ENCODE assay signal across 1 cellular context in genomic region chr18:76805221-76805620, GRCh38.
TF ChIP-seq lines count a peak whose summit lies in the region.

No MANE protein-coding gene starts in this region.

TF ChIP-seq in H1, 55 proteins besides CTCF, POLR2A, EP300 and RAD21 (continued from another document):
- TF ChIP-seq, protein P1, sequence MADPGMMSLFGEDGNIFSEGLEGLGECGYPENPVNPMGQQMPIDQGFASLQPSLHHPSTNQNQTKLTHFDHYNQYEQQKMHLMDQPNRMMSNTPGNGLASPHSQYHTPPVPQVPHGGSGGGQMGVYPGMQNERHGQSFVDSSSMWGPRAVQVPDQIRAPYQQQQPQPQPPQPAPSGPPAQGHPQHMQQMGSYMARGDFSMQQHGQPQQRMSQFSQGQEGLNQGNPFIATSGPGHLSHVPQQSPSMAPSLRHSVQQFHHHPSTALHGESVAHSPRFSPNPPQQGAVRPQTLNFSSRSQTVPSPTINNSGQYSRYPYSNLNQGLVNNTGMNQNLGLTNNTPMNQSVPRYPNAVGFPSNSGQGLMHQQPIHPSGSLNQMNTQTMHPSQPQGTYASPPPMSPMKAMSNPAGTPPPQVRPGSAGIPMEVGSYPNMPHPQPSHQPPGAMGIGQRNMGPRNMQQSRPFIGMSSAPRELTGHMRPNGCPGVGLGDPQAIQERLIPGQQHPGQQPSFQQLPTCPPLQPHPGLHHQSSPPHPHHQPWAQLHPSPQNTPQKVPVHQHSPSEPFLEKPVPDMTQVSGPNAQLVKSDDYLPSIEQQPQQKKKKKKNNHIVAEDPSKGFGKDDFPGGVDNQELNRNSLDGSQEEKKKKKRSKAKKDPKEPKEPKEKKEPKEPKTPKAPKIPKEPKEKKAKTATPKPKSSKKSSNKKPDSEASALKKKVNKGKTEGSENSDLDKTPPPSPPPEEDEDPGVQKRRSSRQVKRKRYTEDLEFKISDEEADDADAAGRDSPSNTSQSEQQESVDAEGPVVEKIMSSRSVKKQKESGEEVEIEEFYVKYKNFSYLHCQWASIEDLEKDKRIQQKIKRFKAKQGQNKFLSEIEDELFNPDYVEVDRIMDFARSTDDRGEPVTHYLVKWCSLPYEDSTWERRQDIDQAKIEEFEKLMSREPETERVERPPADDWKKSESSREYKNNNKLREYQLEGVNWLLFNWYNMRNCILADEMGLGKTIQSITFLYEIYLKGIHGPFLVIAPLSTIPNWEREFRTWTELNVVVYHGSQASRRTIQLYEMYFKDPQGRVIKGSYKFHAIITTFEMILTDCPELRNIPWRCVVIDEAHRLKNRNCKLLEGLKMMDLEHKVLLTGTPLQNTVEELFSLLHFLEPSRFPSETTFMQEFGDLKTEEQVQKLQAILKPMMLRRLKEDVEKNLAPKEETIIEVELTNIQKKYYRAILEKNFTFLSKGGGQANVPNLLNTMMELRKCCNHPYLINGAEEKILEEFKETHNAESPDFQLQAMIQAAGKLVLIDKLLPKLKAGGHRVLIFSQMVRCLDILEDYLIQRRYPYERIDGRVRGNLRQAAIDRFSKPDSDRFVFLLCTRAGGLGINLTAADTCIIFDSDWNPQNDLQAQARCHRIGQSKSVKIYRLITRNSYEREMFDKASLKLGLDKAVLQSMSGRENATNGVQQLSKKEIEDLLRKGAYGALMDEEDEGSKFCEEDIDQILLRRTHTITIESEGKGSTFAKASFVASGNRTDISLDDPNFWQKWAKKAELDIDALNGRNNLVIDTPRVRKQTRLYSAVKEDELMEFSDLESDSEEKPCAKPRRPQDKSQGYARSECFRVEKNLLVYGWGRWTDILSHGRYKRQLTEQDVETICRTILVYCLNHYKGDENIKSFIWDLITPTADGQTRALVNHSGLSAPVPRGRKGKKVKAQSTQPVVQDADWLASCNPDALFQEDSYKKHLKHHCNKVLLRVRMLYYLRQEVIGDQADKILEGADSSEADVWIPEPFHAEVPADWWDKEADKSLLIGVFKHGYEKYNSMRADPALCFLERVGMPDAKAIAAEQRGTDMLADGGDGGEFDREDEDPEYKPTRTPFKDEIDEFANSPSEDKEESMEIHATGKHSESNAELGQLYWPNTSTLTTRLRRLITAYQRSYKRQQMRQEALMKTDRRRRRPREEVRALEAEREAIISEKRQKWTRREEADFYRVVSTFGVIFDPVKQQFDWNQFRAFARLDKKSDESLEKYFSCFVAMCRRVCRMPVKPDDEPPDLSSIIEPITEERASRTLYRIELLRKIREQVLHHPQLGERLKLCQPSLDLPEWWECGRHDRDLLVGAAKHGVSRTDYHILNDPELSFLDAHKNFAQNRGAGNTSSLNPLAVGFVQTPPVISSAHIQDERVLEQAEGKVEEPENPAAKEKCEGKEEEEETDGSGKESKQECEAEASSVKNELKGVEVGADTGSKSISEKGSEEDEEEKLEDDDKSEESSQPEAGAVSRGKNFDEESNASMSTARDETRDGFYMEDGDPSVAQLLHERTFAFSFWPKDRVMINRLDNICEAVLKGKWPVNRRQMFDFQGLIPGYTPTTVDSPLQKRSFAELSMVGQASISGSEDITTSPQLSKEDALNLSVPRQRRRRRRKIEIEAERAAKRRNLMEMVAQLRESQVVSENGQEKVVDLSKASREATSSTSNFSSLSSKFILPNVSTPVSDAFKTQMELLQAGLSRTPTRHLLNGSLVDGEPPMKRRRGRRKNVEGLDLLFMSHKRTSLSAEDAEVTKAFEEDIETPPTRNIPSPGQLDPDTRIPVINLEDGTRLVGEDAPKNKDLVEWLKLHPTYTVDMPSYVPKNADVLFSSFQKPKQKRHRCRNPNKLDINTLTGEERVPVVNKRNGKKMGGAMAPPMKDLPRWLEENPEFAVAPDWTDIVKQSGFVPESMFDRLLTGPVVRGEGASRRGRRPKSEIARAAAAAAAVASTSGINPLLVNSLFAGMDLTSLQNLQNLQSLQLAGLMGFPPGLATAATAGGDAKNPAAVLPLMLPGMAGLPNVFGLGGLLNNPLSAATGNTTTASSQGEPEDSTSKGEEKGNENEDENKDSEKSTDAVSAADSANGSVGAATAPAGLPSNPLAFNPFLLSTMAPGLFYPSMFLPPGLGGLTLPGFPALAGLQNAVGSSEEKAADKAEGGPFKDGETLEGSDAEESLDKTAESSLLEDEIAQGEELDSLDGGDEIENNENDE (IDR thresholded peaks at IDR 0.05; ENCODE audit: insufficient replicate concordance, low read length) = no peak
